In genomic region chr2:9152975-9153402, GRCh38 we compare ENCODE assay signal across 13 cellular contexts. TPM values are rescaled to one million over a fixed set of nuclear protein-coding genes. Genes with fewer than 3 reads are reported as not detected.
DNase-seq lines count a peak whose midpoint lies in the region; TF ChIP-seq lines count a peak whose summit lies in the region.
"Had no signal": no experiment of that assay in that cellular context is flagged by ENCODE, and none has a peak within 500 bp of the region (broad histone marks: within the 10 kb centered on the region; RNA-seq: fewer than 3 reads in every experiment).

No MANE protein-coding gene starts in this region.

- H3K27me3 Mint-ChIP-seq in nephron progenitor cell (ENCODE audit: low read depth, poor library complexity), result peaks cover 16% of the 10 kb centered on the region

- peaks cover 8% of the 10 kb centered on the region for H3K9me3 Mint-ChIP-seq in nephron progenitor cell
- H3K9me3 Mint-ChIP-seq: activated naive CD4-positive, alpha-beta T cell treated with anti-CD3 and anti-CD28 coated beads, Interleukin-2, amount 50 U/mL, for 24 hours had no signal

- H3K4me3 Mint-ChIP-seq in nephron progenitor cell, result peak overlapping the region; percentile 49
- H3K4me3 Mint-ChIP-seq: activated naive CD4-positive, alpha-beta T cell treated with anti-CD3 and anti-CD28 coated beads, Interleukin-2, amount 50 U/mL, for 24 hours; CD4-positive, CD25-positive, alpha-beta regulatory T cell had no signal

- no peak for TF ChIP-seq POLR2A in erythroblast (IDR thresholded peaks at IDR 0.05; ENCODE audit: low read length)

- no peak for TF ChIP-seq CTCF in fibroblast of mammary gland (conservative IDR thresholded peaks at IDR 0.05; ENCODE audit: control insufficient read depth, insufficient read depth, low read depth, low read length)
- no peak for TF ChIP-seq CTCF in nephron progenitor cell (IDR thresholded peaks at IDR 0.05)
- TF ChIP-seq CTCF in dorsolateral prefrontal cortex (IDR thresholded peaks at IDR 0.05 in 54 of 56, conservative IDR thresholded peaks at IDR 0.05 in 2 of 56; ENCODE audit: low read depth in 1 of 56, partially characterized antibody in 56 of 56), result no peak

- in situ Hi-C loops in ACHN (cut with HindIII; ENCODE audit: low pct_ligation_motif_present, low pct_unique_long_range_greater_than_20kb, low sequenced_read_pairs), result loop anchor here (25.0 kb wide), 1 partner anchor 184 kb away; no protein-coding TSS in a partner anchor

- H3K4me3 ChIP-seq in fibroblast of mammary gland (ENCODE audit: control insufficient read depth, low read depth, low read length), result peak overlapping the region; percentile 9
- no peak overlapping the region for H3K4me3 ChIP-seq in dorsolateral prefrontal cortex

- DNase-seq in AG20443 (ENCODE audit: low spot score), result peak; percentile 44
- DNase-seq in NCI-H748 (lab: John Stamatoyannopoulos, UW; ENCODE audit: unreplicated experiment), result peak; percentile 42
- DNase-seq in fibroblast of mammary gland (ENCODE audit: low read depth), result peak; percentile 44
- peak; percentile 35 for DNase-seq in nephron progenitor cell
- no peak for DNase-seq in T1000 (lab: John Stamatoyannopoulos, UW)
- DNase-seq in erythroblast (lab: John Stamatoyannopoulos, UW), result no peak
- DNase-seq in dorsolateral prefrontal cortex, result no peak
- DNase-seq in ACHN, result no peak
- DNase-seq: CD4-positive, CD25-positive, alpha-beta regulatory T cell; NCI-H1694 treated with DMSO at 0.1 percent for 48 hours; retina; trophoblast cell had no signal

- H3K27ac Mint-ChIP-seq in nephron progenitor cell, result peak overlapping the region; percentile 41
- H3K27ac Mint-ChIP-seq: activated naive CD4-positive, alpha-beta T cell treated with anti-CD3 and anti-CD28 coated beads, Interleukin-2, amount 50 U/mL, for 24 hours; CD4-positive, CD25-positive, alpha-beta regulatory T cell had no signal

- peaks cover 44% of the 10 kb centered on the region for H3K4me1 Mint-ChIP-seq in nephron progenitor cell
- H3K4me1 Mint-ChIP-seq: activated naive CD4-positive, alpha-beta T cell treated with anti-CD3 and anti-CD28 coated beads, Interleukin-2, amount 50 U/mL, for 24 hours had no signal

- no peak overlapping the region for H3K27ac ChIP-seq in dorsolateral prefrontal cortex

- no peaks in the 10 kb centered on the region for H3K27me3 ChIP-seq in dorsolateral prefrontal cortex

- no peaks in the 10 kb centered on the region for H3K36me3 Mint-ChIP-seq in nephron progenitor cell (ENCODE audit: low read depth)
- H3K36me3 Mint-ChIP-seq: activated naive CD4-positive, alpha-beta T cell treated with anti-CD3 and anti-CD28 coated beads, Interleukin-2, amount 50 U/mL, for 24 hours; CD4-positive, CD25-positive, alpha-beta regulatory T cell had no signal

- intact Hi-C loops in dorsolateral prefrontal cortex (cut with DNase I), result no loop called here

RNA-seq across cellular contexts. Expression of gene ASAP2, which starts 53.6 kb away (rescaled TPM):
- total RNA-seq in dorsolateral prefrontal cortex, result 10 to 100 TPM; 30.8 to 63.8 (median 48.4) TPM

Comparison
In these comparisons a context has a peak if more than half of its experiments do, and no peak if none do; other contexts are left out.
1. DNase-seq: peak in AG20443 (single experiment), NCI-H748 (single experiment), fibroblast of mammary gland (single experiment) and nephron progenitor cell (single experiment); none in T1000 (single experiment), erythroblast (0 of 2), dorsolateral prefrontal cortex (0 of 10) and ACHN (single experiment).